22 cellular contexts compared by ENCODE assay signal in the genomic region with DNA sequence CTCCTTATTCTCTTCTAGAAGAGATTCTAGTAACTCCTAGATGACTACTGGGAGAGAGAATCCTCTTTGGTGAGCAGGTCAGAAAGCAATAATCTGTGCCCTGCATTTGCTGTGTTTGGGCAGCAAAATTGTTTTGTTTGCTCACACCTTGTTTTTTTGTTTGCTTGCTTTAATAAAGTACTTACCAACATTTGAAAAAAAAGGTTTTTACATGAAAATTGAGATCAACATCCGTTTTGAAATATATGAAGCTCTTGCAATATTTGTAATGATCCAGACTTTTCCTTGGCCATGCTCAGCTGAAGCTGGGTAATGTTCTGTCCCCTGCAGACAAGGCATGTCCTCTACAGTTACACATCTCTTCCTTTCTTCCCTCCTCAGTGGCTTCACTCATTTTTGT.
DNase-seq lines count a peak whose midpoint lies in the region; ATAC-seq and TF ChIP-seq lines count a peak whose summit lies in the region.
"Had no signal": no experiment of that assay in that cellular context is flagged by ENCODE, and none has a peak within 500 bp of the region (broad histone marks: within the 10 kb centered on the region; RNA-seq: fewer than 3 reads in every experiment).

No MANE protein-coding gene starts in this region.

- TF ChIP-seq CTCF in dorsolateral prefrontal cortex (IDR thresholded peaks at IDR 0.05 in 54 of 56, conservative IDR thresholded peaks at IDR 0.05 in 2 of 56; ENCODE audit: low read depth in 1 of 56, partially characterized antibody in 56 of 56), result peak in 1 of 56 donors; percentile 8
- no peak for TF ChIP-seq CTCF in osteoblast (IDR thresholded peaks at IDR 0.05; ENCODE audit: extremely low read depth, low read depth, low read length)
- no peak for TF ChIP-seq CTCF in sigmoid colon (IDR thresholded peaks at IDR 0.05)
- TF ChIP-seq CTCF in CD4-positive, alpha-beta T cell (IDR thresholded peaks at IDR 0.05), result no peak

- no peak for ATAC-seq in CD4-positive, alpha-beta T cell (ENCODE audit: poor library complexity)

- intact Hi-C loops in dorsolateral prefrontal cortex (cut with DNase I), result loop anchor here in 1 of 2 donors (2.0 to 10.0 kb wide), 2 partner anchors 61 to 81 kb away; no protein-coding TSS in a partner anchor
- intact Hi-C loops in sigmoid colon (cut with DNase I), result no loop called here
- intact Hi-C loops in CD4-positive, alpha-beta T cell (cut with DNase I, micrococcal nuclease), result no loop called here

- POLR2A ChIA-PET in HEK293T (lab: Yijun Ruan, JAX), result interaction anchor here (1.2 kb wide), 1 partner anchor 62 kb away, joined by 3 read pairs; a partner anchor contains a TSS
- POLR2A ChIA-PET in CD4-positive, alpha-beta T cell (lab: Charles Lee), result no interaction called here

- H3K27ac ChIP-seq in angular gyrus (ENCODE audit: low read depth, low read length) (peak overlapping the region; percentile 93), dorsolateral prefrontal cortex (peak overlapping the region; percentile 53 to 99 (median 95)), osteoblast (ENCODE audit: low read depth, low read length) (no peak overlapping the region), sigmoid colon (no peak overlapping the region)
- no peak overlapping the region for H3K27ac ChIP-seq in CD4-positive, alpha-beta T cell (ENCODE audit: low read depth, low read length)
- H3K27ac ChIP-seq: C4-2B, PC-9 had no signal

- H3K27ac Mint-ChIP-seq in CD4-positive, alpha-beta T cell, result no peak overlapping the region
- H3K27ac Mint-ChIP-seq: B cell; CD8-positive, alpha-beta memory T cell had no signal

- H4K20me1 ChIP-seq in osteoblast (ENCODE audit: insufficient read depth, low read length), result no peaks in the 10 kb centered on the region

- H3K79me2 ChIP-seq in osteoblast (ENCODE audit: insufficient read depth, low read length), result no peaks in the 10 kb centered on the region

- no peaks in the 10 kb centered on the region for H3K4me1 Mint-ChIP-seq in CD4-positive, alpha-beta T cell (ENCODE audit: low read depth)

- TF ChIP-seq POLR2A in sigmoid colon (IDR thresholded peaks at IDR 0.05), result no peak

- H3K36me3 ChIP-seq in osteoblast (ENCODE audit: insufficient read depth, low read length) (no peaks in the 10 kb centered on the region), sigmoid colon (no peaks in the 10 kb centered on the region)

- H3K9me3 Mint-ChIP-seq in CD4-positive, alpha-beta T cell, result no peaks in the 10 kb centered on the region

- peak overlapping the region; percentile 3 for H2AFZ ChIP-seq in osteoblast (ENCODE audit: low read length)
- H2AFZ ChIP-seq: PC-9 had no signal

- TF ChIP-seq EP300 in sigmoid colon (IDR thresholded peaks at IDR 0.05), result no peak

- CTCF ChIA-PET in HEK293T (lab: Yijun Ruan, JAX), result no interaction called here
- CTCF ChIA-PET in CD4-positive, alpha-beta T cell (lab: Charles Lee), result no interaction called here

- 38 to 39% methylated on average over 1 of the region's 1 CpG for WGBS in sigmoid colon, 2 donors

- H3K4me1 ChIP-seq in osteoblast (ENCODE audit: insufficient read depth, low read length), result no peaks in the 10 kb centered on the region
- H3K4me1 ChIP-seq in sigmoid colon, result peaks cover 0 to 21% (median 9%) of the 10 kb centered on the region in 4 donors

- H3K9me3 ChIP-seq in osteoblast (ENCODE audit: low read depth, low read length) (no peaks in the 10 kb centered on the region), sigmoid colon (no peaks in the 10 kb centered on the region)
- H3K9me3 ChIP-seq in CD4-positive, alpha-beta T cell (ENCODE audit: control insufficient read depth, low read length), result no peaks in the 10 kb centered on the region

- no peak overlapping the region for H3K4me3 ChIP-seq in dorsolateral prefrontal cortex
- no peak overlapping the region for H3K4me3 ChIP-seq in osteoblast (ENCODE audit: insufficient read depth, low read length)
- H3K4me3 ChIP-seq in sigmoid colon, result no peak overlapping the region
- H3K4me3 ChIP-seq: PC-9 had no signal

- H3K27me3 Mint-ChIP-seq in CD4-positive, alpha-beta T cell, result no peaks in the 10 kb centered on the region
- H3K27me3 Mint-ChIP-seq: B cell; CD8-positive, alpha-beta memory T cell had no signal

- no peaks in the 10 kb centered on the region for H3K27me3 ChIP-seq in dorsolateral prefrontal cortex
- no peaks in the 10 kb centered on the region for H3K27me3 ChIP-seq in osteoblast (ENCODE audit: insufficient read depth, low read length)
- no peaks in the 10 kb centered on the region for H3K27me3 ChIP-seq in sigmoid colon
- no peaks in the 10 kb centered on the region for H3K27me3 ChIP-seq in CD4-positive, alpha-beta T cell (ENCODE audit: control insufficient read depth, insufficient read depth, low read length)

- H3K4me3 Mint-ChIP-seq in CD4-positive, alpha-beta T cell, result no peak overlapping the region
- H3K4me3 Mint-ChIP-seq: B cell had no signal

- H3K4me2 ChIP-seq in osteoblast (ENCODE audit: insufficient read depth, low read length), result no peak overlapping the region
- H3K4me2 ChIP-seq: PC-9 had no signal

- DNase-seq in dorsolateral prefrontal cortex, result no peak
- no peak for DNase-seq in osteoblast (ENCODE audit: insufficient read length, low spot score, missing footprints)
- no peak for DNase-seq in sigmoid colon
- DNase-seq in HEK293T (ENCODE audit: extremely low spot score), result no peak
- DNase-seq in RPMI8226, result no peak
- no peak for DNase-seq in CD4-positive, alpha-beta T cell
- DNase-seq: CD8-positive, alpha-beta memory T cell; DMS 273 treated with DMSO at 0.1 percent for 48 hours; DMS79; EL; GF-D8; IMR-90; MM.1S; NCI-H2029; NCI-H446; NCI-H524 treated with DMSO at 0.1 percent for 48 hours; NK-92 treated with Interleukin-12 subunit alpha and Interleukin-12 subunit beta, amount 100 ng/mL, for 24 hours; PC-9; SHP77 treated with DMSO at 0.1 percent for 48 hours had no signal

- H3K36me3 Mint-ChIP-seq in CD4-positive, alpha-beta T cell (ENCODE audit: low read depth), result no peaks in the 10 kb centered on the region
- H3K36me3 Mint-ChIP-seq: CD8-positive, alpha-beta memory T cell had no signal

TF ChIP-seq in HEK293T, 16 proteins besides CTCF, POLR2A, EP300 and RAD21:
- no peak for TF ChIP-seq ZNF384 (IDR thresholded peaks at IDR 0.05)
- TF ChIP-seq SP1 (IDR thresholded peaks at IDR 0.05), result no peak
- TF ChIP-seq, protein P1, sequence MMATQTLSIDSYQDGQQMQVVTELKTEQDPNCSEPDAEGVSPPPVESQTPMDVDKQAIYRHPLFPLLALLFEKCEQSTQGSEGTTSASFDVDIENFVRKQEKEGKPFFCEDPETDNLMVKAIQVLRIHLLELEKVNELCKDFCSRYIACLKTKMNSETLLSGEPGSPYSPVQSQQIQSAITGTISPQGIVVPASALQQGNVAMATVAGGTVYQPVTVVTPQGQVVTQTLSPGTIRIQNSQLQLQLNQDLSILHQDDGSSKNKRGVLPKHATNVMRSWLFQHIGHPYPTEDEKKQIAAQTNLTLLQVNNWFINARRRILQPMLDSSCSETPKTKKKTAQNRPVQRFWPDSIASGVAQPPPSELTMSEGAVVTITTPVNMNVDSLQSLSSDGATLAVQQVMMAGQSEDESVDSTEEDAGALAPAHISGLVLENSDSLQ (IDR thresholded peaks at IDR 0.05), result no peak
- TF ChIP-seq TARDBP (IDR thresholded peaks at IDR 0.05), result no peak
- TF ChIP-seq LEF1 (IDR thresholded peaks at IDR 0.05; ENCODE audit: borderline replicate concordance), result no peak
- TF ChIP-seq ARNT (IDR thresholded peaks at IDR 0.05), result no peak
- no peak for TF ChIP-seq FOXA1 (IDR thresholded peaks at IDR 0.05)
- no peak for TF ChIP-seq ELF4 (IDR thresholded peaks at IDR 0.05)
- no peak for TF ChIP-seq HDGF (IDR thresholded peaks at IDR 0.05; ENCODE audit: borderline replicate concordance)
- no peak for TF ChIP-seq SUZ12 (IDR thresholded peaks at IDR 0.05)
- TF ChIP-seq NFRKB (IDR thresholded peaks at IDR 0.05), result no peak
- TF ChIP-seq FOXM1 (IDR thresholded peaks at IDR 0.05; ENCODE audit: borderline replicate concordance), result no peak
- no peak for TF ChIP-seq CTBP1 (IDR thresholded peaks at IDR 0.05; ENCODE audit: borderline replicate concordance)

Comparison
In these comparisons a context has a peak if more than half of its experiments do, and no peak if none do; other contexts are left out.
1. H3K27ac ChIP-seq: peak in angular gyrus (single experiment) and dorsolateral prefrontal cortex (59 of 59); none in osteoblast (single experiment), sigmoid colon (0 of 4) and CD4-positive, alpha-beta T cell (single experiment).